8 cellular contexts compared by ENCODE assay signal in genomic region chr16:67720236-67720635, GRCh38. TPM values are rescaled to one million over a fixed set of nuclear protein-coding genes. Genes with fewer than 3 reads are reported as not detected.
A peak's percentile ranks its signal among the peaks of the same experiment; 100 is the strongest.
DNase-seq lines count a peak whose midpoint lies in the region; ATAC-seq, FAIRE-seq and TF ChIP-seq lines count a peak whose summit lies in the region.
"Had no signal": no experiment of that assay in that cellular context is flagged by ENCODE, and none has a peak within 500 bp of the region (broad histone marks: within the 10 kb centered on the region; RNA-seq: fewer than 3 reads in every experiment).

No MANE protein-coding gene starts in this region.

- H3K27ac ChIP-seq in hepatocyte (peak overlapping the region; percentile 81), spleen (peak overlapping the region; percentile 83 to 94 (median 92))
- H3K27ac ChIP-seq: cardiac muscle cell had no signal

- FAIRE-seq in RCC 7860 (lab: Jason Lieb, UNC): no peak

- H3K4me1 ChIP-seq in hepatocyte (ENCODE audit: insufficient read depth) (peaks cover 9% of the 10 kb centered on the region), spleen (peaks cover 11 to 55% (median 43%) of the 10 kb centered on the region in 6 donors)

- no peaks in the 10 kb centered on the region for H3K36me3 ChIP-seq in hepatocyte (replicated peaks; ENCODE audit: insufficient read depth, low read depth)
- peaks cover 0 to 33% (median 19%) of the 10 kb centered on the region in 6 donors for H3K36me3 ChIP-seq in spleen

- H3K27me3 Mint-ChIP-seq in activated CD4-positive, alpha-beta memory T cell treated with anti-CD3 and anti-CD28 coated beads for 36 hours: no peaks in the 10 kb centered on the region

- peak overlapping the region; percentile 94 for H3K4me3 Mint-ChIP-seq in activated CD4-positive, alpha-beta memory T cell treated with anti-CD3 and anti-CD28 coated beads for 36 hours

- peak overlapping the region; percentile 96 for H3K4me3 ChIP-seq in HFF-Myc (replicated peaks; ENCODE audit: low read depth, low read length)
- H3K4me3 ChIP-seq in hepatocyte: peak overlapping the region; percentile 48
- peak overlapping the region in 4 of 8 donors; percentile 93 to 98 (median 98) for H3K4me3 ChIP-seq in spleen

- no peak for TF ChIP-seq POLR2A in spleen (IDR thresholded peaks at IDR 0.05)

- peaks cover under 1% of the 10 kb centered on the region for H4K20me1 ChIP-seq in hepatocyte (ENCODE audit: insufficient read depth, poor library complexity, severe bottlenecking)

- H2AFZ ChIP-seq in hepatocyte: no peak overlapping the region

- H3K4me2 ChIP-seq in hepatocyte: peak overlapping the region; percentile 88

- peak overlapping the region; percentile 96 for H3K27ac Mint-ChIP-seq in activated CD4-positive, alpha-beta memory T cell treated with anti-CD3 and anti-CD28 coated beads for 36 hours

- peaks cover 35% of the 10 kb centered on the region for H3K4me1 Mint-ChIP-seq in activated CD4-positive, alpha-beta memory T cell treated with anti-CD3 and anti-CD28 coated beads for 36 hours (ENCODE audit: low read depth)

- WGBS in hepatocyte (ENCODE audit: low lambda C conversion rate, missing lambda C conversion rate): 35% methylated on average over 1 of the region's 1 CpG
- WGBS in spleen, 5 donors: 58 to 73% (median 62%) methylated on average over 1 of the region's 1 CpG

- CTCF ChIA-PET in activated CD4-positive, alpha-beta memory T cell treated with anti-CD3 and anti-CD28 coated beads for 36 hours (lab: Charles Lee): interaction anchor here (1.2 to 3.2 kb wide), 4 partner anchors 48 to 96 kb away, joined by 4 to 12 read pairs (median 6); no protein-coding TSS in a partner anchor

- H3K9me3 ChIP-seq in hepatocyte (ENCODE audit: low read depth) (no peaks in the 10 kb centered on the region), spleen (no peaks in the 10 kb centered on the region)

- peaks cover 10% of the 10 kb centered on the region for H3K27me3 ChIP-seq in hepatocyte
- no peaks in the 10 kb centered on the region for H3K27me3 ChIP-seq in spleen (replicated peaks in 1 of 7)

- intact Hi-C loops in activated CD4-positive, alpha-beta memory T cell treated with anti-CD3 and anti-CD28 coated beads for 36 hours (cut with micrococcal nuclease): no loop called here
- intact Hi-C loops in spleen (cut with DNase I; ENCODE audit: low total_unique reads): no loop called here

- H3K36me3 Mint-ChIP-seq in activated CD4-positive, alpha-beta memory T cell treated with anti-CD3 and anti-CD28 coated beads for 36 hours: peaks cover 5% of the 10 kb centered on the region

- DNase-seq in HFF-Myc (ENCODE audit: extremely low read depth, low read depth) (no peak), hepatocyte (ENCODE audit: low spot score) (no peak), spleen (no peak), RCC 7860 (ENCODE audit: low spot score) (no peak), Ammon's horn (ENCODE audit: low spot score) (no peak)
- no peak for DNase-seq in activated CD4-positive, alpha-beta memory T cell treated with anti-CD3 and anti-CD28 coated beads for 36 hours

- no peaks in the 10 kb centered on the region for H3K9me2 ChIP-seq in hepatocyte (replicated peaks; ENCODE audit: insufficient read depth)

- no peak for TF ChIP-seq CTCF in HFF-Myc (IDR thresholded peaks at IDR 0.05; ENCODE audit: low read depth, low read length, missing control alignments)
- TF ChIP-seq CTCF in hepatocyte (IDR thresholded peaks at IDR 0.05; ENCODE audit: poor library complexity): no peak
- TF ChIP-seq CTCF in spleen (IDR thresholded peaks at IDR 0.05 in 8 of 11, conservative IDR thresholded peaks at IDR 0.05 in 3 of 11): no peak

- ATAC-seq in activated CD4-positive, CD25-positive, alpha-beta regulatory T cell treated with anti-CD3 and anti-CD28 coated beads, Interleukin-2, amount 50 U/mL, for 24 hours: no peak

- H3K9me3 Mint-ChIP-seq in activated CD4-positive, alpha-beta memory T cell treated with anti-CD3 and anti-CD28 coated beads for 36 hours: no peaks in the 10 kb centered on the region

- POLR2A ChIA-PET in activated CD4-positive, alpha-beta memory T cell treated with anti-CD3 and anti-CD28 coated beads for 36 hours (lab: Charles Lee): interaction anchor here (1.2 to 2.3 kb wide), 2 partner anchors 9 to 86 kb away, joined by 4 to 14 read pairs; partner anchors contain the start of genes RANBP10 and TSNAXIP1

- peaks cover 34% of the 10 kb centered on the region for H3K79me2 ChIP-seq in hepatocyte

RNA-seq across cellular contexts. Expression of gene GFOD2, which starts 1.1 kb away (rescaled TPM):
- 10 to 100 TPM; 12.6 to 13.7 TPM for total RNA-seq in activated CD4-positive, alpha-beta memory T cell treated with anti-CD3 and anti-CD28 coated beads for 36 hours
- total RNA-seq in hepatocyte: 9.8 and 10.4 TPM in 2 replicates
- 7.5 and 12.4 TPM in 2 replicates for polyA plus RNA-seq in hepatocyte
- 10 to 100 TPM; 34.6 to 45.6 (median 41.1) TPM for total RNA-seq in spleen
- 10 to 100 TPM; 10.4 to 21.4 (median 11.6) TPM for polyA plus RNA-seq in spleen

RNA-seq across cellular contexts. Expression of gene C16orf86, which starts 53.6 kb away (rescaled TPM):
- total RNA-seq in activated CD4-positive, alpha-beta memory T cell treated with anti-CD3 and anti-CD28 coated beads for 36 hours: 1 to 10 TPM; 2.2 to 2.5 TPM
- total RNA-seq in hepatocyte (1.7 and 2.3 TPM in 2 replicates), spleen (10 to 100 TPM in 2 of 7 donors, 1 to 10 TPM in 5; 5.2 to 17.3 (median 7.9) TPM)
- polyA plus RNA-seq in hepatocyte (3.4 and 4.1 TPM in 2 replicates), spleen (10 to 100 TPM in 2 of 3 donors, 1 to 10 TPM in 1; 8.9 to 11.1 (median 11.0) TPM)

RNA-seq across cellular contexts. Expression of gene ENKD1, which starts 53.7 kb away (rescaled TPM):
- total RNA-seq in activated CD4-positive, alpha-beta memory T cell treated with anti-CD3 and anti-CD28 coated beads for 36 hours: 10 to 100 TPM in 1 of 2 experiments, 1 to 10 TPM in 1; 9.3 to 10.1 TPM
- total RNA-seq in hepatocyte (8.3 and 10.2 TPM in 2 replicates), spleen (10 to 100 TPM in 5 of 7 donors, 1 to 10 TPM in 2; 9.2 to 18.4 (median 11.4) TPM)
- polyA plus RNA-seq in hepatocyte (13.1 and 16.0 TPM in 2 replicates), spleen (10 to 100 TPM; 13.0 to 21.6 (median 18.7) TPM)

RNA-seq across cellular contexts. Expression of gene PARD6A, which starts 59.5 kb away (rescaled TPM):
- 10 to 100 TPM; 11.2 to 11.5 TPM for total RNA-seq in activated CD4-positive, alpha-beta memory T cell treated with anti-CD3 and anti-CD28 coated beads for 36 hours
- total RNA-seq in hepatocyte: 1.1 and 1.4 TPM in 2 replicates
- 1.8 and 3.0 TPM in 2 replicates for polyA plus RNA-seq in hepatocyte
- total RNA-seq in spleen: 10 to 100 TPM in 1 of 7 donors, 1 to 10 TPM in 6; 3.3 to 13.8 (median 5.5) TPM
- polyA plus RNA-seq in spleen: 10 to 100 TPM in 1 of 3 donors, 1 to 10 TPM in 2; 5.4 to 10.2 (median 8.2) TPM
